Comparison of ENCODE assay signal across 2 cellular contexts in genomic region chr2:56648802-56649201, GRCh38.
TF ChIP-seq lines count a peak whose summit lies in the region.

No MANE protein-coding gene starts in this region.

TF ChIP-seq in A549, 52 proteins besides CTCF, POLR2A, EP300 and RAD21 (continued from another document):
- TF ChIP-seq POLR2AphosphoS2 (conservative IDR thresholded peaks at IDR 0.05; ENCODE audit: low read length), result no peak

TF ChIP-seq in SK-N-SH, 30 proteins besides CTCF, POLR2A, EP300 and RAD21 (continued from another document):
- no peak for TF ChIP-seq IRF3 (IDR thresholded peaks at IDR 0.05; ENCODE audit: low read depth, low read length)
- TF ChIP-seq RXRA (IDR thresholded peaks at IDR 0.05; ENCODE audit: borderline replicate concordance, low read depth), result no peak
- peak; percentile 65 for TF ChIP-seq JUND (IDR thresholded peaks at IDR 0.05)
- no peak for TF ChIP-seq TAF1 (IDR thresholded peaks at IDR 0.05; ENCODE audit: borderline replicate concordance, low read depth, low read length)
- TF ChIP-seq MEF2A (IDR thresholded peaks at IDR 0.05; ENCODE audit: borderline replicate concordance, low read depth), result no peak; the same call in 1 of the 2 replicates
- no peak for TF ChIP-seq MAX (IDR thresholded peaks at IDR 0.05; ENCODE audit: low read depth)
- TF ChIP-seq GABPA (IDR thresholded peaks at IDR 0.05; ENCODE audit: low read depth), result no peak
- TF ChIP-seq TEAD4 (IDR thresholded peaks at IDR 0.05; ENCODE audit: borderline replicate concordance, insufficient read depth), result peak; percentile 53; the same call in 1 of the 2 replicates
- no peak for TF ChIP-seq REST (IDR thresholded peaks at IDR 0.05; ENCODE audit: low read depth, low read length)
- TF ChIP-seq MXI1 (IDR thresholded peaks at IDR 0.05; ENCODE audit: low read depth, low read length), result no peak
- TF ChIP-seq NRF1 (IDR thresholded peaks at IDR 0.05; ENCODE audit: low read depth, low read length), result no peak
TF ChIP-seq in SK-N-SH: peak in this region for 9.
